12 cellular contexts compared by ENCODE assay signal in the genomic region with DNA sequence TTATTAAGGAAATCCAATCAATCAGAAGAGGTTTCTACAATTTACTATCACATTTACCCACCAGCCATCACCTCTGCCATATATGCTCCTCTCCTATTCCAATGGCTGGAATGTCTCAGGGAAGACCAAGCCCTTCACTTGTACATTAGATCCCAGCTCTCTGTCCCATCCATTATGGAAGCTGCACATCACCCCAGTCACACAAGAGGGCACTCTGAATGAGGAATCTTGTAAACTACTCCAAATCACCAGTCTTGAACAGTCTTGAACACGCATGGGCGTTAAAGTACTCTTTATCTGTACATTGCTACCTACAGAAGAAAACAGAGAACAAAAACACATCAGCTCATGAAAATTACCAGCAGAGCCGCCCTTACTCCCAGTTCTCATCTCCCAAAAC. TPM values are rescaled to one million over a fixed set of nuclear protein-coding genes. Genes with fewer than 3 reads are reported as not detected.
DNase-seq lines count a peak whose midpoint lies in the region; ATAC-seq and TF ChIP-seq lines count a peak whose summit lies in the region.
"Had no signal": no experiment of that assay in that cellular context is flagged by ENCODE, and none has a peak within 500 bp of the region (broad histone marks: within the 10 kb centered on the region; RNA-seq: fewer than 3 reads in every experiment).

No MANE protein-coding gene starts in this region.

- H3K9me3 Mint-ChIP-seq in endothelial cell (ENCODE audit: unreplicated experiment) (no peaks in the 10 kb centered on the region), chondrocyte (ENCODE audit: low read depth) (peaks cover 6% of the 10 kb centered on the region)

- H3K36me3 Mint-ChIP-seq in endothelial cell (ENCODE audit: low read depth, unreplicated experiment) (peaks cover 11% of the 10 kb centered on the region), chondrocyte (ENCODE audit: low read depth) (peaks cover 18% of the 10 kb centered on the region)

- H3K4me1 Mint-ChIP-seq in endothelial cell (ENCODE audit: unreplicated experiment) (peaks cover 2% of the 10 kb centered on the region), chondrocyte (ENCODE audit: low read depth) (no peaks in the 10 kb centered on the region)

- H3K4me3 Mint-ChIP-seq in endothelial cell (ENCODE audit: unreplicated experiment), result no peak overlapping the region
- H3K4me3 Mint-ChIP-seq in chondrocyte (ENCODE audit: unreplicated experiment), result no peak overlapping the region
- H3K4me3 Mint-ChIP-seq: activated CD8-positive, alpha-beta T cell treated with anti-CD3 and anti-CD28 coated beads for 36 hours had no signal

- no peak for ATAC-seq in HG03039 (IDR thresholded peaks at IDR 0.05; ENCODE audit: unreplicated experiment)
- ATAC-seq: activated CD8-positive, alpha-beta T cell treated with anti-CD3 and anti-CD28 coated beads for 36 hours; GM12878; heart right ventricle had no signal

- no peak overlapping the region for H3K27ac Mint-ChIP-seq in endothelial cell (ENCODE audit: unreplicated experiment)
- H3K27ac Mint-ChIP-seq in chondrocyte (ENCODE audit: unreplicated experiment), result no peak overlapping the region
- H3K27ac Mint-ChIP-seq: activated CD8-positive, alpha-beta T cell treated with anti-CD3 and anti-CD28 coated beads for 36 hours had no signal

- TF ChIP-seq CTCF in endothelial cell (IDR thresholded peaks at IDR 0.05; ENCODE audit: unreplicated experiment) (no peak), chondrocyte (IDR thresholded peaks at IDR 0.05) (no peak)

- H3K27me3 Mint-ChIP-seq in endothelial cell (ENCODE audit: unreplicated experiment), result no peaks in the 10 kb centered on the region
- no peaks in the 10 kb centered on the region for H3K27me3 Mint-ChIP-seq in chondrocyte (ENCODE audit: low read depth)
- H3K27me3 Mint-ChIP-seq: activated CD8-positive, alpha-beta T cell treated with anti-CD3 and anti-CD28 coated beads for 36 hours had no signal

- DNase-seq in NCI-H1105 treated with DMSO at 0.1 percent for 48 hours (lab: John Stamatoyannopoulos, UW) (peak; percentile 23), NCI-H1105 (lab: John Stamatoyannopoulos, UW) (no peak), NCI-H226 (peak; percentile 37), endothelial cell (ENCODE audit: low spot score) (peak; percentile 7), pons (ENCODE audit: low spot score) (peak; percentile 14), chondrocyte (ENCODE audit: low spot score) (no peak)
- DNase-seq in activated effector memory CD4-positive, alpha-beta T cell treated with Interleukin-2 at 50 U/mL for 16 hours, result no peak
- DNase-seq: activated CD8-positive, alpha-beta T cell treated with anti-CD3 and anti-CD28 coated beads for 36 hours; AML-193; heart right ventricle had no signal

RNA-seq across cellular contexts. Expression of a gene that starts 38.7 kb away (rescaled TPM):
- total RNA-seq in endothelial cell (ENCODE audit: unreplicated experiment) (6.1 TPM), chondrocyte (3.9 to 6.4 TPM (median 5.6 TPM) in 3 replicates)

RNA-seq across cellular contexts. Expression of a gene that starts 59.2 kb away (rescaled TPM):
- total RNA-seq in endothelial cell (ENCODE audit: unreplicated experiment) (6.8 TPM), chondrocyte (6.6 to 9.4 TPM (median 8.6 TPM) in 3 replicates)

Comparison
In these comparisons a context has a peak if more than half of its experiments do, and no peak if none do; other contexts are left out.
1. DNase-seq: peak in NCI-H1105 treated with DMSO at 0.1 percent for 48 hours (single experiment), NCI-H226 (single experiment), endothelial cell (single experiment) and pons (single experiment); none in NCI-H1105 (single experiment), activated effector memory CD4-positive, alpha-beta T cell treated with Interleukin-2 at 50 U/mL for 16 hours (single experiment) and chondrocyte (single experiment).